Comparison of ENCODE assay signal across 9 cellular contexts in the genomic region with DNA sequence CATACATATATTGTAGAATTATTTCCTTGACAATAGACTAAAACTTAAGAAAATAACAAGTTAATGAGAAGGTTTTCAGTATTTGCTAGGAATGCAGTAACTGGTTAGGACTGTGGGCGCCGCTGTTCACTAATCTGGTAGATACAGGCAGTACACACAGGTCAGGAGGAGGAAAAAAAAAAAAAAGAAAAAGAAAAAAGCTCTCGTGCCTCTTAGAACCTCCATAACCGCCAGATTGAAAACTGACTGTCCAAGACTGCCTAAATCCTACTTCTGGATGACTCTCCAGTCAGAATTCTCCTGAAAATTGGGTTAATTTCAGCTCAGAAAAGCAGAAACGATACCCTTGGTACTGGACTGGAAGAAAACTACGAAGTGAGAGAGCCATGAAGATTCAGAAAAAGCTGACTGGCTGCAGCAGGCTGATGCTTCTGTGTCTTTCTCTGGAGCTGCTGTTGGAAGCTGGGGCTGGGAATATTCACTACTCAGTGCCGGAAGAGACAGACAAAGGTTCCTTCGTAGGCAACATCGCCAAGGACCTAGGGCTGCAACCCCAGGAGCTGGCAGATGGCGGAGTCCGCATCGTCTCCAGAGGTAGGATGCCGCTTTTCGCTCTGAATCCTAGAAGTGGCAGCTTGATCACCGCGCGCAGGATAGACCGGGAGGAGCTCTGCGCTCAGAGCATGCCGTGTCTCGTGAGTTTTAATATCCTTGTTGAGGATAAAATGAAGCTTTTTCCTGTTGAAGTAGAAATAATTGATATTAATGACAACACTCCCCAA. TPM values are rescaled to one million over a fixed set of nuclear protein-coding genes. Genes with fewer than 3 reads are reported as not detected.
DNase-seq lines count a peak whose midpoint lies in the region; ATAC-seq and TF ChIP-seq lines count a peak whose summit lies in the region.
"Had no signal": no experiment of that assay in that cellular context is flagged by ENCODE, and none has a peak within 500 bp of the region (broad histone marks: within the 10 kb centered on the region; RNA-seq: fewer than 3 reads in every experiment).

Gene PCDHGA1, plus strand, starts transcription at position 216 of the 782 bp plus-strand sequence.

- in situ Hi-C loops in ACHN (cut with HindIII; ENCODE audit: low pct_ligation_motif_present, low pct_unique_long_range_greater_than_20kb, low sequenced_read_pairs), result no loop called here

- H3K27ac ChIP-seq in aorta (ENCODE audit: low read depth in 1 of 2, low read length in 2 of 2), result no peak within 1 kb of the TSS
- H3K27ac ChIP-seq: adrenal gland had no signal

- no peak for ATAC-seq in HG03439 (IDR thresholded peaks at IDR 0.05; ENCODE audit: unreplicated experiment)
- ATAC-seq in aorta (ENCODE audit: low FRiP score), result no peak

- peaks cover 52% of the 10 kb centered on the region for H3K9me3 Mint-ChIP-seq in activated T-cell treated with anti-CD3 and anti-CD28 coated beads, Interleukin-2, amount 50 U/mL, for 24 hours

- peak within 1 kb of the TSS; percentile 12 for H3K4me3 Mint-ChIP-seq in activated T-cell treated with anti-CD3 and anti-CD28 coated beads, Interleukin-2, amount 50 U/mL, for 24 hours

- 17 to 23% methylated on average over 21 of the region's 21 CpGs for WGBS in aorta, 2 donors

- DNase-seq in activated T-cell treated with anti-CD3 and anti-CD28 coated beads, Interleukin-2, amount 50 U/mL, for 24 hours, result no peak
- DNase-seq in activated T-cell treated with anti-CD3 and anti-CD28 coated beads for 4 hours (no peak), kidney glomerular epithelial cell (lab: John Stamatoyannopoulos, UW) (peak; percentile 14), aorta (no peak), ACHN (no peak)
- DNase-seq in activated CD4-positive, alpha-beta T cell treated with anti-CD3 and anti-CD28 coated beads, Interleukin-2, amount 50 U/mL, for 4 hours, result peak; percentile 16 to 20

- peaks cover 28% of the 10 kb centered on the region for H3K9me3 ChIP-seq in aorta (ENCODE audit: control insufficient read depth, low read length)

- peaks cover 86% of the 10 kb centered on the region for H3K27me3 Mint-ChIP-seq in activated T-cell treated with anti-CD3 and anti-CD28 coated beads, Interleukin-2, amount 50 U/mL, for 24 hours

- no peak within 1 kb of the TSS for H3K27ac Mint-ChIP-seq in activated T-cell treated with anti-CD3 and anti-CD28 coated beads, Interleukin-2, amount 50 U/mL, for 24 hours

- peaks cover 6% of the 10 kb centered on the region for H3K4me1 Mint-ChIP-seq in activated T-cell treated with anti-CD3 and anti-CD28 coated beads, Interleukin-2, amount 50 U/mL, for 24 hours (ENCODE audit: low read depth)

- H3K36me3 Mint-ChIP-seq in activated T-cell treated with anti-CD3 and anti-CD28 coated beads, Interleukin-2, amount 50 U/mL, for 24 hours (ENCODE audit: low read depth), result peaks cover 23% of the 10 kb centered on the region

- no peaks in the 10 kb centered on the region for H3K36me3 ChIP-seq in aorta (ENCODE audit: control insufficient read depth in 1 of 2, insufficient read depth in 2 of 2, low read length in 1 of 2)
- H3K36me3 ChIP-seq: adrenal gland had no signal

- peak; percentile 46 for TF ChIP-seq RAD21 in Ishikawa (IDR thresholded peaks at IDR 0.05; ENCODE audit: low read depth)

- H3K27me3 ChIP-seq in aorta (ENCODE audit: control insufficient read depth in 1 of 2, insufficient read depth in 2 of 2, low read length in 1 of 2), result peaks cover 0 to 2% of the 10 kb centered on the region in 2 donors

- intact Hi-C loops in aorta (cut with DNase I), result no loop called here

- H3K4me1 ChIP-seq in aorta (ENCODE audit: control insufficient read depth in 1 of 2, insufficient read depth in 2 of 2, low read length in 2 of 2), result no peaks in the 10 kb centered on the region
- H3K4me1 ChIP-seq: adrenal gland had no signal

- no peak for TF ChIP-seq EP300 in Ishikawa (IDR thresholded peaks at IDR 0.05; ENCODE audit: borderline replicate concordance)

- no peak within 1 kb of the TSS for H3K4me3 ChIP-seq in aorta (ENCODE audit: low read length in 2 of 2)
- H3K4me3 ChIP-seq: adrenal gland had no signal

TF ChIP-seq in Ishikawa, 13 proteins besides CTCF, POLR2A, EP300 and RAD21:
- no peak for TF ChIP-seq EGR1 (IDR thresholded peaks at IDR 0.05)
- no peak for TF ChIP-seq YY1 (IDR thresholded peaks at IDR 0.05; ENCODE audit: low read depth)

RNA-seq across cellular contexts. Expression of gene PCDHGA1, which starts in this region (rescaled TPM):
- total RNA-seq in aorta, result 1 to 10 TPM in 1 of 2 donors, under 1 TPM in 1; 0.91 to 1.6 TPM
- polyA plus RNA-seq in aorta, result 1 to 10 TPM in 1 of 2 donors, not detected in 1; 1.0 TPM

Comparison
In these comparisons a context has a peak if more than half of its experiments do, and no peak if none do; other contexts are left out.
1. DNase-seq: peak in activated CD4-positive, alpha-beta T cell treated with anti-CD3 and anti-CD28 coated beads, Interleukin-2, amount 50 U/mL, for 4 hours (2 of 2) and kidney glomerular epithelial cell (single experiment); none in activated T-cell treated with anti-CD3 and anti-CD28 coated beads, Interleukin-2, amount 50 U/mL, for 24 hours (single experiment), activated T-cell treated with anti-CD3 and anti-CD28 coated beads for 4 hours (single experiment), aorta (0 of 2) and ACHN (single experiment).